In the genomic region with DNA sequence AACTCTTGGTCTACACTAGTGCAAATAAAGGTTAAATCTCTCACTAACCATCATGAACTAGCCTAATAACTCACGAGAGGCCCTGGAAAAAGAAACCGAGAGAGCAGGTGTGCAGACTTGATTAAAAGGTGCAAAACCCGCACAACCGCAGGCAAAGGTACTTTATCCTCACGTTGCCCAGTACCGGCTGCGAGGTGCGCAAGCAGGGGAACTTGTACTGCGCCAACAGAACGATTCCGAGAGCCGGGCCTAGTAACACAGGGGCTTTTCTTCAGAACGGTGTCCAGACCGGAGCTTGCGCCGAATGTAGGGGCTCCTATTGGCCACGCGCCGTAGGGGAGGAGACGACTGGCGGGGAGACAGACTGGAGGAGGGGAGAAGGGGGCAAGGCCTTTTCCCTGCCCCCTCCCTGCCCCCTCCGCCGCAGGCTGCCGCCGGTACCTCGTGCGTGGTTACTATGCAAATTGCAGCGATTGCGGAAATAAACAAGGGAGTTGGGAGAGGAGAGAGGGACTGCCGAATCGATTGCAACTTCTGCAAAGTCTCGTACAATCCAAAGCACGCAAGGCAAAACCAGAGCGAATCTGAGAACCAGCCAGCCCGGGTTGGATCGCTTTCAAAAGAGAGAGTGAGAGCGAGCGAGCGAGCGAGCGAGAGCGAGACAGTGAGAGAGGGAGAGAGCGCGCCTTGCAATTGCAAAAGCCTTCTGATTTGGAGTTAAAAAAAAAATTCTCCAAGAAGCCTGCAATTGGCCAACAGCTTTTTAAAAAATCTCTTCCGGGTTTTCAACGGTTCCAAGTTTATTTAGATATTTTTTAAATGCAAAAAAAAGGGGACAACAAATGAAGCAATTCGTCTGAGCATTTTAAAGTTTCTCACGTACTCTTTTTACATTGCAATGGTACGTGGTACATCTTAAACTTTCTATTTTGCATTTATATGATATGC, we compare ENCODE assay signal across 1 cellular context.
TF ChIP-seq lines count a peak whose summit lies in the region.

No MANE protein-coding gene starts in this region.

TF ChIP-seq in K562, 482 proteins besides CTCF, POLR2A, EP300 and RAD21 (continued from another document and continues in another):
- TF ChIP-seq, protein P1, sequence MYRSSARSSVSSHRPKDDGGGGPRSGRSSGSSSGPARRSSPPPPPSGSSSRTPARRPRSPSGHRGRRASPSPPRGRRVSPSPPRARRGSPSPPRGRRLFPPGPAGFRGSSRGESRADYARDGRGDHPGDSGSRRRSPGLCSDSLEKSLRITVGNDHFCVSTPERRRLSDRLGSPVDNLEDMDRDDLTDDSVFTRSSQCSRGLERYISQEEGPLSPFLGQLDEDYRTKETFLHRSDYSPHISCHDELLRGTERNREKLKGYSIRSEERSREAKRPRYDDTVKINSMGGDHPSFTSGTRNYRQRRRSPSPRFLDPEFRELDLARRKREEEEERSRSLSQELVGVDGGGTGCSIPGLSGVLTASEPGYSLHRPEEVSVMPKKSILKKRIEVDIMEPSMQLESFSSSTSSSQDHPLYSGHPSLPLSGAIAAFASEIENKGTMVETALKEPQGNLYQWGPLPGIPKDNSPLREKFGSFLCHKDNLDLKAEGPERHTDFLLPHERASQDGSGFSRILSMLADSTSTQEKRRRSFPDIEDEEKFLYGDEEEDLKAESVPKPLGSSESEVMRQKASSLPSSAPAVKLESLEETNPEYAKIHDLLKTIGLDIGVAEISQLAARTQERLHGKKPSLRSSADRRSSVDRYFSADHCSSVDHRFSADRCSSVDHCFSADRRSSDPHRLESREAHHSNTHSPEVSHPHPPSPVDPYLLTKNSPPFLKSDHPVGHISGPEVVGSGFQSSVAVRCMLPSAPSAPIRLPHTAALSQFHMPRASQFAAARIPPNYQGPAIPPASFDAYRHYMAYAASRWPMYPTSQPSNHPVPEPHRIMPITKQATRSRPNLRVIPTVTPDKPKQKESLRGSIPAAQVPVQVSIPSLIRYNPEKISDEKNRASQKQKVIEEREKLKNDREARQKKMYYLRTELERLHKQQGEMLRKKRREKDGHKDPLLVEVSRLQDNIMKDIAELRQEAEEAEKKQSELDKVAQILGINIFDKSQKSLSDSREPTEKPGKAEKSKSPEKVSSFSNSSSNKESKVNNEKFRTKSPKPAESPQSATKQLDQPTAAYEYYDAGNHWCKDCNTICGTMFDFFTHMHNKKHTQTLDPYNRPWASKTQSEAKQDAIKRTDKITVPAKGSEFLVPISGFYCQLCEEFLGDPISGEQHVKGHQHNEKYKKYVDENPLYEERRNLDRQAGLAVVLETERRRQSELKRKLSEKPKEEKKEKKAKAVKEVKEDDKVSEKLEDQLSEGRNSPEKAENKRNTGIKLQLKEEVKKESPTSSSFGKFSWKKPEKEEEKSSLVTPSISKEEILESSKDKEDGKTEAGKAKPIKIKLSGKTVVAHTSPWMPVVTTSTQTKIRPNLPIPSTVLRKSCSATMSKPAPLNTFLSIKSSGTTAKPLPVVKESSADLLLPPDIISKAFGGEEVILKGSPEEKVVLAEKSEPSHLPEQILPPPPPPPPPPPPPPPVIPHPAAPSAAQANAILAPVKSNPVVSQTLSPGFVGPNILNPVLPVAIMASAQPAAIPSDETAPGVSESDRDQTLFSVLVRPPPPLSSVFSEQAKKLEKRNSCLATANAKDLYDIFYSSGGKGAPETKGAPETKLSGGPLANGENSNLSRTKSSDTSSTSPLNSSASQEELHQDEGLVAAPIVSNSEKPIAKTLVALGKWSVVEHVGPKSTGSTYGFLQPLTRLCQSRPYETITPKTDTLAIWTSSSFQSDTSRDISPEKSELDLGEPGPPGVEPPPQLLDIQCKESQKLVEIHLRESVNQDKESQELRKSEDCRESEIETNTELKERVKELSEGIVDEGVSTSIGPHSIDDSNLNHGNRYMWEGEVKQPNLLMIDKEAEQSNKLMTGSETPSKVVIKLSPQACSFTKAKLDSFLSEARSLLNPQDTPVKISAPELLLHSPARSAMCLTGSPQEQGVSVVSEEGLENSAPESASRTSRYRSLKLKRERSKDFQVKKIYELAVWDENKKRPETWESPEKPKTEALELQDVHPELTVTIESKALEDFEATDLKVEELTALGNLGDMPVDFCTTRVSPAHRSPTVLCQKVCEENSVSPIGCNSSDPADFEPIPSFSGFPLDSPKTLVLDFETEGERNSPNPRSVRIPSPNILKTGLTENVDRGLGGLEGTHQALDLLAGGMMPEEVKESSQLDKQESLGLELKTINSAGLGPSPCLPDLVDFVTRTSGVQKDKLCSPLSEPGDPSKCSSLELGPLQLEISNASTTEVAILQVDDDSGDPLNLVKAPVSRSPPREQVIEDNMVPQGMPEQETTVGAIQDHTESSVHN (IDR thresholded peaks at IDR 0.05; ENCODE audit: borderline replicate concordance in 1 of 2, low read depth in 1 of 2), result peak in 1 of 2 experiments; percentile 51; a peak in 1 of 4 replicates
- TF ChIP-seq FOXM1 (IDR thresholded peaks at IDR 0.05; ENCODE audit: low read depth) (peak; percentile 98), FOXM1 (CRISPR knock-in tag; IDR thresholded peaks at IDR 0.05; ENCODE audit: low read depth) (no peak), RNF2 (IDR thresholded peaks at IDR 0.05) (peak; percentile 79), MYNN (IDR thresholded peaks at IDR 0.05) (peak; percentile 90), MYNN (CRISPR knock-in tag; IDR thresholded peaks at IDR 0.05) (no peak), ZNF764 (CRISPR knock-in tag; IDR thresholded peaks at IDR 0.05; ENCODE audit: low read depth) (no peak), SP1 (CRISPR knock-in tag; IDR thresholded peaks at IDR 0.05) (peak; percentile 80; the same call in 1 of the 2 replicates), BCOR (IDR thresholded peaks at IDR 0.05) (peak; percentile 40; the same call in 1 of the 2 replicates), ZNF311 (CRISPR knock-in tag; IDR thresholded peaks at IDR 0.05) (no peak), OTX1 (CRISPR knock-in tag; IDR thresholded peaks at IDR 0.05) (no peak), DPF2 (IDR thresholded peaks at IDR 0.05) (peak; percentile 47; the same call in 1 of the 2 replicates), ZBTB8A (IDR thresholded peaks at IDR 0.05; ENCODE audit: partially characterized antibody) (no peak), COPS2 (conservative IDR thresholded peaks at IDR 0.05) (no peak), ZNF316 (IDR thresholded peaks at IDR 0.05) (peak; percentile 47; the same call in 1 of the 2 replicates), BRD9 (IDR thresholded peaks at IDR 0.05; ENCODE audit: low read depth, partially characterized antibody) (peak; percentile 93), ZNF263 (CRISPR knock-in tag; IDR thresholded peaks at IDR 0.05; ENCODE audit: borderline replicate concordance) (0 out of 2 replicates have a peak, but pooled peaks have one; percentile 46)
- TF ChIP-seq, protein P2, sequence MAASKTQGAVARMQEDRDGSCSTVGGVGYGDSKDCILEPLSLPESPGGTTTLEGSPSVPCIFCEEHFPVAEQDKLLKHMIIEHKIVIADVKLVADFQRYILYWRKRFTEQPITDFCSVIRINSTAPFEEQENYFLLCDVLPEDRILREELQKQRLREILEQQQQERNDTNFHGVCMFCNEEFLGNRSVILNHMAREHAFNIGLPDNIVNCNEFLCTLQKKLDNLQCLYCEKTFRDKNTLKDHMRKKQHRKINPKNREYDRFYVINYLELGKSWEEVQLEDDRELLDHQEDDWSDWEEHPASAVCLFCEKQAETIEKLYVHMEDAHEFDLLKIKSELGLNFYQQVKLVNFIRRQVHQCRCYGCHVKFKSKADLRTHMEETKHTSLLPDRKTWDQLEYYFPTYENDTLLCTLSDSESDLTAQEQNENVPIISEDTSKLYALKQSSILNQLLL (CRISPR knock-in tag; IDR thresholded peaks at IDR 0.05; ENCODE audit: borderline replicate concordance), result no peak
- TF ChIP-seq, protein P3, sequence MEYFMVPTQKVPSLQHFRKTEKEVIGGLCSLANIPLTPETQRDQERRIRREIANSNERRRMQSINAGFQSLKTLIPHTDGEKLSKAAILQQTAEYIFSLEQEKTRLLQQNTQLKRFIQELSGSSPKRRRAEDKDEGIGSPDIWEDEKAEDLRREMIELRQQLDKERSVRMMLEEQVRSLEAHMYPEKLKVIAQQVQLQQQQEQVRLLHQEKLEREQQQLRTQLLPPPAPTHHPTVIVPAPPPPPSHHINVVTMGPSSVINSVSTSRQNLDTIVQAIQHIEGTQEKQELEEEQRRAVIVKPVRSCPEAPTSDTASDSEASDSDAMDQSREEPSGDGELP (CRISPR knock-in tag; IDR thresholded peaks at IDR 0.05; ENCODE audit: borderline replicate concordance), result peak; percentile 76
- TF ChIP-seq, protein P4, sequence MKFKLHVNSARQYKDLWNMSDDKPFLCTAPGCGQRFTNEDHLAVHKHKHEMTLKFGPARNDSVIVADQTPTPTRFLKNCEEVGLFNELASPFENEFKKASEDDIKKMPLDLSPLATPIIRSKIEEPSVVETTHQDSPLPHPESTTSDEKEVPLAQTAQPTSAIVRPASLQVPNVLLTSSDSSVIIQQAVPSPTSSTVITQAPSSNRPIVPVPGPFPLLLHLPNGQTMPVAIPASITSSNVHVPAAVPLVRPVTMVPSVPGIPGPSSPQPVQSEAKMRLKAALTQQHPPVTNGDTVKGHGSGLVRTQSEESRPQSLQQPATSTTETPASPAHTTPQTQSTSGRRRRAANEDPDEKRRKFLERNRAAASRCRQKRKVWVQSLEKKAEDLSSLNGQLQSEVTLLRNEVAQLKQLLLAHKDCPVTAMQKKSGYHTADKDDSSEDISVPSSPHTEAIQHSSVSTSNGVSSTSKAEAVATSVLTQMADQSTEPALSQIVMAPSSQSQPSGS (CRISPR knock-in tag; IDR thresholded peaks at IDR 0.05), result no peak
- TF ChIP-seq, protein P5, sequence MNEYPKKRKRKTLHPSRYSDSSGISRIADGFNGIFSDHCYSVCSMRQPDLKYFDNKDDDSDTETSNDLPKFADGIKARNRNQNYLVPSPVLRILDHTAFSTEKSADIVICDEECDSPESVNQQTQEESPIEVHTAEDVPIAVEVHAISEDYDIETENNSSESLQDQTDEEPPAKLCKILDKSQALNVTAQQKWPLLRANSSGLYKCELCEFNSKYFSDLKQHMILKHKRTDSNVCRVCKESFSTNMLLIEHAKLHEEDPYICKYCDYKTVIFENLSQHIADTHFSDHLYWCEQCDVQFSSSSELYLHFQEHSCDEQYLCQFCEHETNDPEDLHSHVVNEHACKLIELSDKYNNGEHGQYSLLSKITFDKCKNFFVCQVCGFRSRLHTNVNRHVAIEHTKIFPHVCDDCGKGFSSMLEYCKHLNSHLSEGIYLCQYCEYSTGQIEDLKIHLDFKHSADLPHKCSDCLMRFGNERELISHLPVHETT (CRISPR knock-in tag; conservative IDR thresholded peaks at IDR 0.05 in 1 of 2, IDR thresholded peaks at IDR 0.05 in 1 of 2), result no peak; a peak in 1 of 4 replicates
- TF ChIP-seq, protein P6, sequence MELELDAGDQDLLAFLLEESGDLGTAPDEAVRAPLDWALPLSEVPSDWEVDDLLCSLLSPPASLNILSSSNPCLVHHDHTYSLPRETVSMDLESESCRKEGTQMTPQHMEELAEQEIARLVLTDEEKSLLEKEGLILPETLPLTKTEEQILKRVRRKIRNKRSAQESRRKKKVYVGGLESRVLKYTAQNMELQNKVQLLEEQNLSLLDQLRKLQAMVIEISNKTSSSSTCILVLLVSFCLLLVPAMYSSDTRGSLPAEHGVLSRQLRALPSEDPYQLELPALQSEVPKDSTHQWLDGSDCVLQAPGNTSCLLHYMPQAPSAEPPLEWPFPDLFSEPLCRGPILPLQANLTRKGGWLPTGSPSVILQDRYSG (tag; conservative IDR thresholded peaks at IDR 0.05; ENCODE audit: low read depth), result 0 out of 2 replicates have a peak, but pooled peaks have one; percentile 72
- TF ChIP-seq, protein P7, sequence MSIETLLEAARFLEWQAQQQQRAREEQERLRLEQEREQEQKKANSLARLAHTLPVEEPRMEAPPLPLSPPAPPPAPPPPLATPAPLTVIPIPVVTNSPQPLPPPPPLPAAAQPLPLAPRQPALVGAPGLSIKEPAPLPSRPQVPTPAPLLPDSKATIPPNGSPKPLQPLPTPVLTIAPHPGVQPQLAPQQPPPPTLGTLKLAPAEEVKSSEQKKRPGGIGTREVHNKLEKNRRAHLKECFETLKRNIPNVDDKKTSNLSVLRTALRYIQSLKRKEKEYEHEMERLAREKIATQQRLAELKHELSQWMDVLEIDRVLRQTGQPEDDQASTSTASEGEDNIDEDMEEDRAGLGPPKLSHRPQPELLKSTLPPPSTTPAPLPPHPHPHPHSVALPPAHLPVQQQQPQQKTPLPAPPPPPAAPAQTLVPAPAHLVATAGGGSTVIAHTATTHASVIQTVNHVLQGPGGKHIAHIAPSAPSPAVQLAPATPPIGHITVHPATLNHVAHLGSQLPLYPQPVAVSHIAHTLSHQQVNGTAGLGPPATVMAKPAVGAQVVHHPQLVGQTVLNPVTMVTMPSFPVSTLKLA (conservative IDR thresholded peaks at IDR 0.05), result peak; percentile 96 to 98
- TF ChIP-seq, protein P8, sequence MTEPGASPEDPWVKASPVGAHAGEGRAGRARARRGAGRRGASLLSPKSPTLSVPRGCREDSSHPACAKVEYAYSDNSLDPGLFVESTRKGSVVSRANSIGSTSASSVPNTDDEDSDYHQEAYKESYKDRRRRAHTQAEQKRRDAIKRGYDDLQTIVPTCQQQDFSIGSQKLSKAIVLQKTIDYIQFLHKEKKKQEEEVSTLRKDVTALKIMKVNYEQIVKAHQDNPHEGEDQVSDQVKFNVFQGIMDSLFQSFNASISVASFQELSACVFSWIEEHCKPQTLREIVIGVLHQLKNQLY (CRISPR knock-in tag; conservative IDR thresholded peaks at IDR 0.05), result no peak
- TF ChIP-seq, protein P9, sequence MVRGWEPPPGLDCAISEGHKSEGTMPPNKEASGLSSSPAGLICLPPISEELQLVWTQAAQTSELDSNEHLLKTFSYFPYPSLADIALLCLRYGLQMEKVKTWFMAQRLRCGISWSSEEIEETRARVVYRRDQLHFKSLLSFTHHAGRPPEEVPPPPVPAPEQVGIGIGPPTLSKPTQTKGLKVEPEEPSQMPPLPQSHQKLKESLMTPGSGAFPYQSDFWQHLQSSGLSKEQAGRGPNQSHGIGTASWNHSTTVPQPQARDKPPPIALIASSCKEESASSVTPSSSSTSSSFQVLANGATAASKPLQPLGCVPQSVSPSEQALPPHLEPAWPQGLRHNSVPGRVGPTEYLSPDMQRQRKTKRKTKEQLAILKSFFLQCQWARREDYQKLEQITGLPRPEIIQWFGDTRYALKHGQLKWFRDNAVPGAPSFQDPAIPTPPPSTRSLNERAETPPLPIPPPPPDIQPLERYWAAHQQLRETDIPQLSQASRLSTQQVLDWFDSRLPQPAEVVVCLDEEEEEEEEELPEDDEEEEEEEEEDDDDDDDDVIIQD (CRISPR knock-in tag; IDR thresholded peaks at IDR 0.05), result no peak
- TF ChIP-seq, protein P10, sequence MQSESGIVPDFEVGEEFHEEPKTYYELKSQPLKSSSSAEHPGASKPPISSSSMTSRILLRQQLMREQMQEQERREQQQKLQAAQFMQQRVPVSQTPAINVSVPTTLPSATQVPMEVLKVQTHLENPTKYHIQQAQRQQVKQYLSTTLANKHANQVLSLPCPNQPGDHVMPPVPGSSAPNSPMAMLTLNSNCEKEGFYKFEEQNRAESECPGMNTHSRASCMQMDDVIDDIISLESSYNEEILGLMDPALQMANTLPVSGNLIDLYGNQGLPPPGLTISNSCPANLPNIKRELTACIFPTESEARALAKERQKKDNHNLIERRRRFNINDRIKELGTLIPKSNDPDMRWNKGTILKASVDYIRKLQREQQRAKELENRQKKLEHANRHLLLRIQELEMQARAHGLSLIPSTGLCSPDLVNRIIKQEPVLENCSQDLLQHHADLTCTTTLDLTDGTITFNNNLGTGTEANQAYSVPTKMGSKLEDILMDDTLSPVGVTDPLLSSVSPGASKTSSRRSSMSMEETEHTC (IDR thresholded peaks at IDR 0.05), result peak; percentile 64; the same call in 1 of the 2 replicates
